Comparison of ENCODE assay signal across 20 cellular contexts in genomic region chr12:77723308-77723707, GRCh38.
"Had no signal": no experiment of that assay in that cellular context is flagged by ENCODE, and none has a peak within 500 bp of the region (broad histone marks: within the 10 kb centered on the region; RNA-seq: fewer than 3 reads in every experiment).

No MANE protein-coding gene starts in this region.

- H3K4me1 ChIP-seq: psoas muscle had no signal

- H3K36me3 ChIP-seq: esophagus muscularis mucosa, heart right ventricle, suprapubic skin had no signal

- H3K4me3 ChIP-seq: esophagus muscularis mucosa, heart right ventricle, psoas muscle, skin epidermis, suprapubic skin had no signal

- ATAC-seq: activated CD4-positive, CD25-positive, alpha-beta regulatory T cell treated with anti-CD3 and anti-CD28 coated beads, Interleukin-2, amount 50 U/mL, for 24 hours; heart right ventricle; naive thymus-derived CD4-positive, alpha-beta T cell; psoas muscle; right cardiac atrium had no signal

- DNase-seq: activated CD4-positive, alpha-beta T cell treated with anti-CD3 and anti-CD28 coated beads, Interleukin-2, amount 10 ng/mL, durations not matched to agents 7 days and 5 days; activated CD8-positive, alpha-beta memory T cell treated with anti-CD3 and anti-CD28 coated beads for 24 hours; activated CD8-positive, alpha-beta memory T cell treated with anti-CD3 and anti-CD28 coated beads, Interleukin-2, amount 50 U/mL, for 48 hours; activated effector memory CD4-positive, alpha-beta T cell treated with Interleukin-2 at 50 U/mL for 16 hours; activated naive CD4-positive, alpha-beta T cell treated with anti-CD3 and anti-CD28 coated beads, Interleukin-2, amount 50 U/mL, for 16 hours; activated T-cell treated with anti-CD3 and anti-CD28 coated beads, Interleukin-2, amount 50 U/mL, for 48 hours; aorta; cerebellar nuclear complex; cortex of kidney; heart right ventricle; naive thymus-derived CD4-positive, alpha-beta T cell; psoas muscle; right cardiac atrium; stimulated activated CD4-positive, alpha-beta T cell treated with anti-CD3 and anti-CD28 coated beads, Interleukin-2, amount 100 ng/mL, for 48 hours; T1000; trophoblast cell had no signal

- H3K27ac ChIP-seq: esophagus muscularis mucosa, heart right ventricle, psoas muscle, skin epidermis, suprapubic skin had no signal

- H3K9me3 ChIP-seq: suprapubic skin had no signal

- H3K27me3 ChIP-seq: esophagus muscularis mucosa, heart right ventricle, suprapubic skin had no signal
